Comparison of ENCODE assay signal across 19 cellular contexts in genomic region chr6:1625926-1626413, GRCh38. TPM values are rescaled to one million over a fixed set of nuclear protein-coding genes. Genes with fewer than 3 reads are reported as not detected.
A peak's percentile ranks its signal among the peaks of the same experiment; 100 is the strongest.
DNase-seq lines count a peak whose midpoint lies in the region; FAIRE-seq and TF ChIP-seq lines count a peak whose summit lies in the region.
"Had no signal": no experiment of that assay in that cellular context is flagged by ENCODE, and none has a peak within 500 bp of the region (broad histone marks: within the 10 kb centered on the region; RNA-seq: fewer than 3 reads in every experiment).

No MANE protein-coding gene starts in this region.

- H4K20me1 ChIP-seq in GM23248 (ENCODE audit: insufficient read depth) = no peaks in the 10 kb centered on the region

- H3K4me2 ChIP-seq in GM23248 (ENCODE audit: unreplicated experiment) (no peak overlapping the region), mesendoderm (ENCODE audit: low read length) (no peak overlapping the region)

- H3K27ac ChIP-seq in GM23248 = no peak overlapping the region
- peak overlapping the region; percentile 96 to 100 for H3K27ac ChIP-seq in ascending aorta
- H3K27ac ChIP-seq in kidney (ENCODE audit: low read depth in 2 of 2, low read length in 2 of 2) = no peak overlapping the region
- no peak overlapping the region for H3K27ac ChIP-seq in mesendoderm (ENCODE audit: low read depth, low read length)

- H2AFZ ChIP-seq in GM23248 = no peak overlapping the region

- H3K4me1 Mint-ChIP-seq in Caco-2 (ENCODE audit: low read depth, unreplicated experiment) = peaks cover 8% of the 10 kb centered on the region

- peak overlapping the region; percentile 89; the same call in 1 of the 2 replicates for H3K4me3 ChIP-seq in GM23248
- H3K4me3 ChIP-seq in ascending aorta = peak overlapping the region; percentile 72 to 94
- H3K4me3 ChIP-seq in kidney (ENCODE audit: low read length in 2 of 2) = peak overlapping the region in 1 of 2 donors; percentile 73
- no peak overlapping the region for H3K4me3 ChIP-seq in Caco-2 (ENCODE audit: low read depth, low read length)
- H3K4me3 ChIP-seq in mesendoderm (ENCODE audit: low read length) = no peak overlapping the region

- CTCF ChIA-PET in Caco-2 (lab: Charles Lee) = interaction anchor here (0.8 kb wide), 1 partner anchor 14 kb away, joined by 3 read pairs; no protein-coding TSS in a partner anchor

- H2BK120ac ChIP-seq in mesendoderm (ENCODE audit: low read depth, low read length) = no peak overlapping the region

- no peak overlapping the region for H2BK5ac ChIP-seq in mesendoderm (ENCODE audit: low read length)

- POLR2A ChIA-PET in Caco-2 (lab: Charles Lee) = no interaction called here

- no peaks in the 10 kb centered on the region for H3F3A ChIP-seq in GM23248 (ENCODE audit: insufficient read depth)

- no peak overlapping the region for H2AK5ac ChIP-seq in mesendoderm (ENCODE audit: low read length)

- no TSS peak for BruUV-seq in Caco-2 (replicated peaks; lab: Mats Ljungman, UMichigan)

- no peak overlapping the region for H3K9ac ChIP-seq in GM23248
- H3K9ac ChIP-seq in kidney (ENCODE audit: low read length in 2 of 2) = no peak overlapping the region
- H3K9ac ChIP-seq in mesendoderm (ENCODE audit: low read length) = no peak overlapping the region

- no peak overlapping the region for H4K8ac ChIP-seq in mesendoderm (ENCODE audit: low read depth, low read length)

- in situ Hi-C loops in GM23248 (cut with MboI) = no loop called here

- H3K56ac ChIP-seq in mesendoderm (ENCODE audit: low read length) = no peak overlapping the region

- H3K18ac ChIP-seq in mesendoderm (ENCODE audit: low read length) = no peak overlapping the region

- H3K27ac Mint-ChIP-seq in Caco-2 (ENCODE audit: unreplicated experiment) = no peak overlapping the region

- no peak for FAIRE-seq in kidney (lab: Jason Lieb, UNC)
- FAIRE-seq: HTR-8/SVneo had no signal

- no peaks in the 10 kb centered on the region for H3K36me3 Mint-ChIP-seq in Caco-2 (ENCODE audit: insufficient read depth, unreplicated experiment)

- no peaks in the 10 kb centered on the region for H3K9me3 Mint-ChIP-seq in Caco-2 (ENCODE audit: unreplicated experiment)

- H3K23ac ChIP-seq in mesendoderm (ENCODE audit: low read length) = no peak overlapping the region

- intact Hi-C loops in ascending aorta (cut with DNase I) = loop anchor here (2.0 to 5.0 kb wide), 4 partner anchors 61 to 259 kb away; no protein-coding TSS in a partner anchor
- intact Hi-C loops in kidney (cut with DNase I) = no loop called here
- intact Hi-C loops in Caco-2 (cut with micrococcal nuclease; ENCODE audit: unreplicated experiment) = no loop called here

- no peak overlapping the region for H4K5ac ChIP-seq in mesendoderm (ENCODE audit: low read length)

- WGBS in GM23248 (ENCODE audit: low coverage in 1 of 2, low lambda C conversion rate in 2 of 2, missing lambda C conversion rate in 2 of 2), 2 experiments = 78 to 86% methylated on average over 10 of the region's 10 CpGs
- WGBS in mesendoderm (ENCODE audit: extremely low coverage, insufficient coverage, low lambda C conversion rate) = no CpG with 5 or more reads among the region's 10 CpGs

- H3K27me3 Mint-ChIP-seq in Caco-2 (ENCODE audit: insufficient read depth, unreplicated experiment) = no peaks in the 10 kb centered on the region

- H3K27me3 ChIP-seq in GM23248 (replicated peaks; ENCODE audit: insufficient read depth) (peaks cover 12% of the 10 kb centered on the region), ascending aorta (no peaks in the 10 kb centered on the region), Caco-2 (replicated peaks; ENCODE audit: control insufficient read depth, insufficient read depth, low read length) (no peaks in the 10 kb centered on the region), mesendoderm (ENCODE audit: insufficient read depth, low read length, poor library complexity) (peaks cover 53% of the 10 kb centered on the region)
- H3K27me3 ChIP-seq: MG63 had no signal

- no peaks in the 10 kb centered on the region for H3K9me2 ChIP-seq in GM23248 (ENCODE audit: insufficient read depth)

- no peak overlapping the region for H3K4me3 Mint-ChIP-seq in Caco-2 (ENCODE audit: unreplicated experiment)

- TF ChIP-seq CTCF in ascending aorta (IDR thresholded peaks at IDR 0.05) (no peak), kidney (IDR thresholded peaks at IDR 0.05; ENCODE audit: borderline replicate concordance, extremely low read depth, insufficient read depth) (no peak), Caco-2 (IDR thresholded peaks at IDR 0.05; ENCODE audit: insufficient read depth in 1 of 2, low read depth in 1 of 2, low read length in 1 of 2, severe bottlenecking in 1 of 2, unreplicated experiment in 1 of 2) (no peak)

- no peak overlapping the region for H3K4ac ChIP-seq in mesendoderm (ENCODE audit: low read depth, low read length)

- H2BK15ac ChIP-seq in mesendoderm (replicated peaks; ENCODE audit: low read depth) = no peak overlapping the region

- H3K36me3 ChIP-seq in GM23248 (ENCODE audit: low read depth) = no peaks in the 10 kb centered on the region
- H3K36me3 ChIP-seq in ascending aorta = no peaks in the 10 kb centered on the region
- no peaks in the 10 kb centered on the region for H3K36me3 ChIP-seq in kidney (ENCODE audit: control insufficient read depth in 1 of 2, insufficient read depth in 2 of 2, low read length in 2 of 2)
- H3K36me3 ChIP-seq in Caco-2 (ENCODE audit: control insufficient read depth, insufficient read depth, low read length) = no peaks in the 10 kb centered on the region
- no peaks in the 10 kb centered on the region for H3K36me3 ChIP-seq in mesendoderm (ENCODE audit: control insufficient read depth, insufficient read depth, low read length)
- H3K36me3 ChIP-seq: MG63 had no signal

- no peaks in the 10 kb centered on the region for H3K4me1 ChIP-seq in GM23248 (ENCODE audit: insufficient read depth)
- H3K4me1 ChIP-seq in ascending aorta = peaks cover 6 to 42% of the 10 kb centered on the region in 2 donors
- peaks cover 0 to 3% of the 10 kb centered on the region in 2 donors for H3K4me1 ChIP-seq in kidney (ENCODE audit: control insufficient read depth in 1 of 2, insufficient read depth in 1 of 2, low read depth in 1 of 2, low read length in 2 of 2)
- peaks cover 11% of the 10 kb centered on the region for H3K4me1 ChIP-seq in Caco-2
- H3K4me1 ChIP-seq in mesendoderm (ENCODE audit: control insufficient read depth, low read depth, low read length) = peaks cover 5% of the 10 kb centered on the region

- no peak for DNase-seq in GM23248
- DNase-seq in ascending aorta (ENCODE audit: low spot score in 2 of 2) = no peak
- DNase-seq in kidney = peak; percentile 30
- peak; percentile 63 for DNase-seq in retina
- no peak for DNase-seq in epidermal melanocyte (ENCODE audit: insufficient read length, low spot score)
- no peak for DNase-seq in activated T-cell treated with anti-CD3 and anti-CD28 coated beads, Interleukin-2, amount 50 U/mL, for 48 hours
- DNase-seq in Caco-2 = no peak
- DNase-seq in mesendoderm = no peak
- DNase-seq: activated CD4-positive, CD25-positive, alpha-beta regulatory T cell treated with anti-CD3 and anti-CD28 coated beads, Interleukin-2, amount 50 U/mL, for 72 hours; activated gamma-delta T cell treated with Interleukin-2 at 50 U/mL for 16 hours; AML-193; HCEC 1CT; hypothalamus; MG63; NCI-H2081 treated with DMSO at 0.1 percent for 48 hours; SIG-M5; substantia nigra had no signal

- H3K9me3 ChIP-seq in GM23248 (ENCODE audit: low read depth) (no peaks in the 10 kb centered on the region), ascending aorta (no peaks in the 10 kb centered on the region), kidney (ENCODE audit: control insufficient read depth in 1 of 2, low read length in 2 of 2) (no peaks in the 10 kb centered on the region), Caco-2 (no peaks in the 10 kb centered on the region)
- H3K9me3 ChIP-seq: MG63 had no signal

- H3K79me2 ChIP-seq in GM23248 (ENCODE audit: insufficient read depth) = no peaks in the 10 kb centered on the region
- H3K79me2 ChIP-seq in mesendoderm (ENCODE audit: control insufficient read depth, insufficient read depth, low read length) = no peaks in the 10 kb centered on the region

- no peaks in the 10 kb centered on the region for H3K79me1 ChIP-seq in mesendoderm (ENCODE audit: low read length)

RNA-seq across cellular contexts. Expression of gene FOXC1, which starts 16.3 kb away (rescaled TPM):
- 11.1 and 13.2 TPM in 2 replicates for total RNA-seq in GM23248 (2014; rRNA removed; shearing (Covaris generic))
- polyA plus RNA-seq in GM23248 (2016; fragmentation: Nextera tagmentation; extraction: Ambion mirVana) (3.3 and 3.5 TPM in 2 replicates), kidney (ENCODE audit: insufficient read depth, low read depth, low replicate concordance) (18.0 TPM)
- total RNA-seq in ascending aorta (125 TPM), kidney (58.5 TPM), Caco-2 (2022) (6.8 and 7.1 TPM in 2 replicates)
- polyA plus RNA-seq in mesendoderm (2013, experiment 1 of 2) = 1.1 TPM
- polyA plus RNA-seq in mesendoderm (2013, experiment 2 of 2) = 1.1 TPM
- total RNA-seq: T-helper 2 cell treated with Interferon-gamma antibody and Interleukin-4, amounts not matched to agents 100 ng/mL and 5 ng/mL, for 36 hours had no signal

Comparison
In these comparisons a context has a peak if more than half of its experiments do, and no peak if none do; other contexts are left out.
1. DNase-seq: peak in kidney (single experiment) and retina (single experiment); none in GM23248 (single experiment), ascending aorta (0 of 2), epidermal melanocyte (single experiment), activated T-cell treated with anti-CD3 and anti-CD28 coated beads, Interleukin-2, amount 50 U/mL, for 48 hours (0 of 2), Caco-2 (0 of 2) and mesendoderm (single experiment).
2. H3K27ac ChIP-seq: peak in ascending aorta (2 of 2); none in GM23248 (single experiment), kidney (0 of 2) and mesendoderm (single experiment).
3. H3K4me3 ChIP-seq: peak in GM23248 (single experiment) and ascending aorta (2 of 2); none in Caco-2 (single experiment) and mesendoderm (single experiment).